In genomic region chr18:10784596-10785202, GRCh38 we compare ENCODE assay signal across 21 cellular contexts.
DNase-seq lines count a peak whose midpoint lies in the region; ATAC-seq, FAIRE-seq and TF ChIP-seq lines count a peak whose summit lies in the region.
"Had no signal": no experiment of that assay in that cellular context is flagged by ENCODE, and none has a peak within 500 bp of the region (broad histone marks: within the 10 kb centered on the region; RNA-seq: fewer than 3 reads in every experiment).

No MANE protein-coding gene starts in this region.

- no peaks in the 10 kb centered on the region for H3K27me3 ChIP-seq in HepG2 (ENCODE audit: control insufficient read depth in 1 of 2, insufficient read depth in 2 of 2, low read length in 2 of 2)
- no peaks in the 10 kb centered on the region for H3K27me3 ChIP-seq in right lobe of liver
- H3K27me3 ChIP-seq in H1 (replicated peaks in 1 of 4; ENCODE audit: control insufficient read depth in 3 of 4, extremely low read depth in 1 of 4, insufficient read depth in 3 of 4, low read length in 3 of 4): peaks cover 0 to 1% (median 0%) of the 10 kb centered on the region in 4 experiments; a peak in 1 of 7 replicates
- no peaks in the 10 kb centered on the region for H3K27me3 ChIP-seq in tibial artery
- H3K27me3 ChIP-seq: BLaER1 treated with 17β-estradiol and CSF1 and Interleukin-3, amounts not matched to agents 10 nM and 100 nM; MG63 had no signal

- no peak overlapping the region for H3K4me2 ChIP-seq in HepG2 (ENCODE audit: low read depth, low read length)
- H3K4me2 ChIP-seq in OCI-LY7 (ENCODE audit: low read length): no peak overlapping the region
- H3K4me2 ChIP-seq in H1 (ENCODE audit: insufficient read depth in 1 of 2, low read depth in 2 of 2, low read length in 2 of 2): no peak overlapping the region
- H3K4me2 ChIP-seq: A549; BLaER1 treated with 17β-estradiol and CSF1 and Interleukin-3, amounts not matched to agents 10 nM and 100 nM; KMS-11 had no signal

- H3K36me3 ChIP-seq in HepG2 (replicated peaks in 1 of 2; ENCODE audit: control insufficient read depth in 1 of 2, insufficient read depth in 2 of 2, low read length in 2 of 2) (no peaks in the 10 kb centered on the region), right lobe of liver (no peaks in the 10 kb centered on the region), OCI-LY7 (ENCODE audit: insufficient read depth, low read length) (no peaks in the 10 kb centered on the region), H1 (ENCODE audit: control insufficient read depth in 2 of 4, insufficient read depth in 4 of 4, low read length in 3 of 4) (no peaks in the 10 kb centered on the region), tibial artery (no peaks in the 10 kb centered on the region)
- H3K36me3 ChIP-seq: BLaER1 treated with 17β-estradiol and CSF1 and Interleukin-3, amounts not matched to agents 10 nM and 100 nM had no signal

- no peak overlapping the region for H4K91ac ChIP-seq in H1 (replicated peaks; ENCODE audit: insufficient read length, low read length)

- H4K20me1 ChIP-seq in HepG2 (ENCODE audit: insufficient read depth, low read length) (no peaks in the 10 kb centered on the region), OCI-LY7 (ENCODE audit: insufficient read depth, low read length) (no peaks in the 10 kb centered on the region), H1 (replicated peaks in 1 of 2; ENCODE audit: control insufficient read depth in 1 of 2, insufficient read depth in 2 of 2, low read length in 2 of 2) (no peaks in the 10 kb centered on the region)
- H4K20me1 ChIP-seq: BLaER1 treated with 17β-estradiol and CSF1 and Interleukin-3, amounts not matched to agents 10 nM and 100 nM had no signal

- H2AFZ ChIP-seq in HepG2 (ENCODE audit: low read length) (no peak overlapping the region), OCI-LY7 (ENCODE audit: low read length) (no peak overlapping the region), H1 (ENCODE audit: low read length) (no peak overlapping the region)

- H3K9me2 ChIP-seq in OCI-LY7 (ENCODE audit: insufficient read depth, low read length): no peaks in the 10 kb centered on the region

- FAIRE-seq in HepG2 (lab: Jason Lieb, UNC) (no peak), H1 (lab: Jason Lieb, UNC) (no peak)
- FAIRE-seq: A549, GM19239 had no signal

- H2BK5ac ChIP-seq in H1 (ENCODE audit: low read depth, low read length): no peak overlapping the region

- no peak overlapping the region for H3K18ac ChIP-seq in H1 (ENCODE audit: extremely low read depth, low read length)

- H3K9me3 Mint-ChIP-seq in MCF 10A (ENCODE audit: unreplicated experiment): no peaks in the 10 kb centered on the region
- H3K9me3 Mint-ChIP-seq: T-cell had no signal

- no peaks in the 10 kb centered on the region for H3K23me2 ChIP-seq in H1 (ENCODE audit: low read depth, low read length)

- H3K4me1 ChIP-seq in HepG2 (ENCODE audit: insufficient read depth, low read length): no peaks in the 10 kb centered on the region
- no peaks in the 10 kb centered on the region for H3K4me1 ChIP-seq in right lobe of liver
- no peaks in the 10 kb centered on the region for H3K4me1 ChIP-seq in OCI-LY7 (ENCODE audit: insufficient read depth, low read length, poor library complexity, severe bottlenecking)
- no peaks in the 10 kb centered on the region for H3K4me1 ChIP-seq in H1 (replicated peaks in 1 of 4; ENCODE audit: control insufficient read depth in 3 of 4, insufficient read depth in 4 of 4, low read length in 3 of 4)
- no peaks in the 10 kb centered on the region for H3K4me1 ChIP-seq in tibial artery
- H3K4me1 ChIP-seq: A549 had no signal

- intact Hi-C loops in HepG2 (cut with micrococcal nuclease; ENCODE audit: unreplicated experiment): no loop called here
- intact Hi-C loops in right lobe of liver (cut with DNase I): no loop called here
- intact Hi-C loops in OCI-LY7 (cut with micrococcal nuclease; ENCODE audit: unreplicated experiment): loop anchor here (5.0 to 10.0 kb wide), 3 partner anchors 168 to 730 kb away; no protein-coding TSS in a partner anchor
- intact Hi-C loops in tibial artery (cut with DNase I; ENCODE audit: low total_unique reads): no loop called here
- intact Hi-C loops in MCF 10A (cut with micrococcal nuclease): loop anchor here (5.0 kb wide), 1 partner anchor 768 kb away; no protein-coding TSS in a partner anchor

- no peak overlapping the region for H2BK12ac ChIP-seq in H1 (ENCODE audit: low read depth, low read length)

- no peak for DNase-seq in HepG2 (ENCODE audit: low spot score)
- no peak for DNase-seq in right lobe of liver
- peak; percentile 11 for DNase-seq in OCI-LY7 (ENCODE audit: low spot score)
- no peak for DNase-seq in H1 (ENCODE audit: low read depth in 1 of 2, low spot score in 2 of 2)
- no peak for DNase-seq in activated naive CD4-positive, alpha-beta T cell treated with Interleukin-2 at 50 U/mL for 16 hours
- no peak for DNase-seq in tibial artery
- no peak for DNase-seq in MCF 10A (ENCODE audit: unreplicated experiment)
- DNase-seq: DMS 273 treated with DMSO at 0.1 percent for 48 hours, GF-D8, MG63, NCI-H2029 treated with DMSO at 0.1 percent for 48 hours, NCI-H510A treated with DMSO at 0.1 percent for 48 hours, NCI-H82, T-cell had no signal

- H3K4me3 Mint-ChIP-seq in MCF 10A (ENCODE audit: unreplicated experiment): no peak overlapping the region
- H3K4me3 Mint-ChIP-seq: T-cell had no signal

- TF ChIP-seq RAD21 in HepG2 (CRISPR knock-in tag; IDR thresholded peaks at IDR 0.05) (no peak), H1 (IDR thresholded peaks at IDR 0.05 in 1 of 2, conservative IDR thresholded peaks at IDR 0.05 in 1 of 2; ENCODE audit: low read depth in 2 of 2, low read length in 2 of 2) (peak; percentile 32 to 51; a peak in 3 of 4 replicates)

- H3K4me1 Mint-ChIP-seq in MCF 10A (ENCODE audit: insufficient read depth, unreplicated experiment): no peaks in the 10 kb centered on the region

- TF ChIP-seq EP300 in HepG2 (IDR thresholded peaks at IDR 0.05; ENCODE audit: low read depth in 2 of 2, low read length in 2 of 2) (no peak), HepG2 (CRISPR knock-in tag; IDR thresholded peaks at IDR 0.05; ENCODE audit: borderline replicate concordance) (no peak), H1 (IDR thresholded peaks at IDR 0.05; ENCODE audit: borderline replicate concordance in 1 of 2, low read depth in 2 of 2, low read length in 2 of 2) (no peak)

- POLR2A ChIA-PET in HepG2 (lab: Yijun Ruan, JAX) (no interaction called here), OCI-LY7 (lab: Charles Lee) (no interaction called here), H1 (lab: Charles Lee; ENCODE audit: partially characterized antibody) (no interaction called here), MCF 10A (lab: Yijun Ruan, JAX) (interaction anchor here (0.6 kb wide), 1 partner anchor 11 kb away, joined by 3 read pairs; no protein-coding TSS in a partner anchor)

- in situ Hi-C loops in HepG2 (cut with HindIII; ENCODE audit: extremely low pct_ligation_motif_present, low pct_unique_long_range_greater_than_20kb): loop anchor here (10.0 to 25.0 kb wide), 2 partner anchors 370 to 753 kb away; no protein-coding TSS in a partner anchor

- TF ChIP-seq CTCF in HepG2 (CRISPR knock-in tag; IDR thresholded peaks at IDR 0.05): peak; percentile 15; the same call in 1 of the 2 replicates
- no peak for TF ChIP-seq CTCF in right lobe of liver (IDR thresholded peaks at IDR 0.05)
- TF ChIP-seq CTCF in OCI-LY7 (conservative IDR thresholded peaks at IDR 0.05; ENCODE audit: low read length): peak; percentile 52
- peak in 2 of 3 experiments; percentile 13 to 26; a peak in 2 of 4 replicates for TF ChIP-seq CTCF in H1 (IDR thresholded peaks at IDR 0.05; ENCODE audit: control extremely low read depth in 1 of 3, insufficient read depth in 1 of 3, low read depth in 1 of 3, low read length in 3 of 3)
- no peak for TF ChIP-seq CTCF in tibial artery (IDR thresholded peaks at IDR 0.05)
- TF ChIP-seq CTCF in MCF 10A (IDR thresholded peaks at IDR 0.05; ENCODE audit: unreplicated experiment): no peak

- CTCF ChIA-PET in HepG2 (lab: Yijun Ruan, JAX; ENCODE audit: low intra/inter-chr PET ratio, low total read pairs) (no interaction called here), OCI-LY7 (lab: Charles Lee; ENCODE audit: unreplicated experiment) (no interaction called here), H1 (lab: Charles Lee; ENCODE audit: partially characterized antibody) (interaction anchor here (0.6 to 5.6 kb wide), 6 partner anchors 12 to 368 kb away, joined by 3 to 41 read pairs (median 12); partner anchors contain the start of gene PIEZO2), MCF 10A (lab: Yijun Ruan, JAX) (interaction anchor here (0.6 to 3.1 kb wide), 3 partner anchors 224 to 370 kb away, joined by 3 to 16 read pairs (median 3); no protein-coding TSS in a partner anchor)

- H3K79me2 ChIP-seq in HepG2 (ENCODE audit: insufficient read depth, low read length): no peaks in the 10 kb centered on the region
- no peaks in the 10 kb centered on the region for H3K79me2 ChIP-seq in OCI-LY7 (ENCODE audit: insufficient read depth, low read depth, low read length)
- H3K79me2 ChIP-seq in H1 (ENCODE audit: control insufficient read depth in 1 of 2, insufficient read depth in 2 of 2, low read length in 2 of 2): no peaks in the 10 kb centered on the region

- H3K27ac ChIP-seq in HepG2 (ENCODE audit: extremely low read length, insufficient read depth, low read length) (no peak overlapping the region), right lobe of liver (no peak overlapping the region), OCI-LY7 (ENCODE audit: low read depth, low read length, poor library complexity, severe bottlenecking) (no peak overlapping the region), H1 (ENCODE audit: low read depth, low read length) (no peak overlapping the region), tibial artery (no peak overlapping the region)
- H3K27ac ChIP-seq: A549; BLaER1 treated with 17β-estradiol and CSF1 and Interleukin-3, amounts not matched to agents 10 nM and 100 nM; KMS-11 had no signal

- no peak overlapping the region for H2AK5ac ChIP-seq in H1 (ENCODE audit: low read depth, low read length)

- no peak overlapping the region for H3K27ac Mint-ChIP-seq in MCF 10A (ENCODE audit: low read depth, unreplicated experiment)
- H3K27ac Mint-ChIP-seq: T-cell had no signal

- H4K5ac ChIP-seq in H1 (ENCODE audit: insufficient read length, low read depth, low read length): no peak overlapping the region

- no peaks in the 10 kb centered on the region for H3K9me3 ChIP-seq in HepG2 (ENCODE audit: low read length)
- H3K9me3 ChIP-seq in right lobe of liver: no peaks in the 10 kb centered on the region
- no peaks in the 10 kb centered on the region for H3K9me3 ChIP-seq in OCI-LY7 (ENCODE audit: low read length)
- H3K9me3 ChIP-seq in H1 (ENCODE audit: insufficient read depth in 2 of 2, low read depth in 1 of 2, low read length in 1 of 2): no peaks in the 10 kb centered on the region
- H3K9me3 ChIP-seq in tibial artery: no peaks in the 10 kb centered on the region
- H3K9me3 ChIP-seq: A549; BLaER1 treated with 17β-estradiol and CSF1 and Interleukin-3, amounts not matched to agents 10 nM and 100 nM; MG63 had no signal

- no peak overlapping the region for H3K9ac ChIP-seq in HepG2 (ENCODE audit: insufficient read depth, low read depth, low read length)
- H3K9ac ChIP-seq in H1 (replicated peaks in 1 of 4; ENCODE audit: extremely low read depth in 1 of 4, low read depth in 3 of 4, low read length in 3 of 4): no peak overlapping the region
- H3K9ac ChIP-seq: BLaER1 treated with 17β-estradiol and CSF1 and Interleukin-3, amounts not matched to agents 10 nM and 100 nM; KMS-11 had no signal

- no peak overlapping the region for H2BK20ac ChIP-seq in H1 (ENCODE audit: low read length)

- H3K23ac ChIP-seq in H1 (ENCODE audit: insufficient read length): no peak overlapping the region

- peaks cover 24% of the 10 kb centered on the region for H3K27me3 Mint-ChIP-seq in MCF 10A (ENCODE audit: insufficient read depth, unreplicated experiment)

- no peak overlapping the region for H2BK120ac ChIP-seq in H1 (replicated peaks; ENCODE audit: low read depth, low read length)

- no TSS peak for BruUV-seq in HepG2 (replicated peaks; lab: Mats Ljungman, UMichigan)
- BruUV-seq in OCI-LY7 (replicated peaks; lab: Mats Ljungman, UMichigan): no TSS peak
- no TSS peak for BruUV-seq in MCF 10A (replicated peaks; lab: Mats Ljungman, UMichigan)

- H3K4ac ChIP-seq in H1 (replicated peaks; ENCODE audit: insufficient read length, low read depth, low read length): no peak overlapping the region

- no peaks in the 10 kb centered on the region for H3K79me1 ChIP-seq in H1 (ENCODE audit: low read depth, low read length)

- no peak for ATAC-seq in HepG2
- ATAC-seq in right lobe of liver: no peak
- ATAC-seq in GM21526 (IDR thresholded peaks at IDR 0.05; ENCODE audit: low FRiP score, unreplicated experiment): no peak
- ATAC-seq: A549, Panc1, Right ventricle myocardium inferior, T-cell had no signal

- no peak overlapping the region for H2BK15ac ChIP-seq in H1 (ENCODE audit: low read length)

- WGBS in HepG2 (ENCODE audit: low lambda C conversion rate): 81% methylated on average over 7 of the region's 7 CpGs
- WGBS in right lobe of liver (ENCODE audit: insufficient coverage, low coverage, low lambda C conversion rate, missing lambda C conversion rate): 93% methylated on average over 6 of the region's 7 CpGs
- WGBS in H1 (ENCODE audit: extremely low coverage in 1 of 2, insufficient coverage in 1 of 2, insufficient read length in 1 of 2, insufficient replicate concordance in 2 of 2, low coverage in 1 of 2, low lambda C conversion rate in 2 of 2, missing lambda C conversion rate in 1 of 2), 2 experiments: 84% methylated on average over 7 of the region's 7 CpGs; no CpG with 5 or more reads in 1 of the 2 experiments

- H3K4me3 ChIP-seq in HepG2 (replicated peaks in 1 of 3; ENCODE audit: insufficient read depth in 1 of 3, low read depth in 2 of 3, low read length in 3 of 3) (no peak overlapping the region), right lobe of liver (no peak overlapping the region), OCI-LY7 (ENCODE audit: low read depth, low read length, poor library complexity, severe bottlenecking) (no peak overlapping the region), H1 (ENCODE audit: extremely low read depth in 1 of 4, insufficient read depth in 2 of 4, low read depth in 3 of 4, low read length in 4 of 4) (no peak overlapping the region), tibial artery (no peak overlapping the region)
- H3K4me3 ChIP-seq: A549; BLaER1 treated with 17β-estradiol and CSF1 and Interleukin-3, amounts not matched to agents 10 nM and 100 nM; MG63 had no signal

- H4K8ac ChIP-seq in H1 (ENCODE audit: extremely low read depth, insufficient read depth, low read length): no peak overlapping the region

- no peak overlapping the region for H3K56ac ChIP-seq in H1 (replicated peaks; ENCODE audit: insufficient read length, low read depth, low read length)

- H3K36me3 Mint-ChIP-seq in MCF 10A (ENCODE audit: insufficient read depth, unreplicated experiment): no peaks in the 10 kb centered on the region
- H3K36me3 Mint-ChIP-seq: T-cell had no signal

- H3K14ac ChIP-seq in H1 (ENCODE audit: insufficient read length): no peak overlapping the region

- TF ChIP-seq POLR2A in HepG2 (IDR thresholded peaks at IDR 0.05; ENCODE audit: insufficient read depth in 1 of 2, low read depth in 2 of 2, low read length in 2 of 2) (no peak), right lobe of liver (IDR thresholded peaks at IDR 0.05) (no peak), H1 (IDR thresholded peaks at IDR 0.05; ENCODE audit: control extremely low read depth in 1 of 2, low read depth in 2 of 2, low read length in 2 of 2) (no peak)

Comparison
In these comparisons a context has a peak if more than half of its experiments do, and no peak if none do; other contexts are left out.
1. CTCF ChIP-seq: peak in HepG2 (single experiment), OCI-LY7 (single experiment) and H1 (2 of 3); none in right lobe of liver (0 of 4), tibial artery (0 of 2) and MCF 10A (single experiment).
2. CTCF ChIA-PET loops: an anchor here in H1 (0.6 to 5.6 kb wide) and MCF 10A (0.6 to 3.1 kb wide); none called in HepG2 and OCI-LY7.
3. intact Hi-C loops: an anchor here in OCI-LY7 (5.0 to 10.0 kb wide) and MCF 10A (5.0 kb wide); none called in HepG2, right lobe of liver and tibial artery.
4. Of the 41 proteins assayed by ChIP-seq in both HepG2 and H1: peak only in HepG2: none; only in H1: RAD21; in both: CEBPB and CTCF; in neither: 38.